ENCODE assay signal across 24 cellular contexts in genomic region chr21:21436012-21436545, GRCh38.
DNase-seq lines count a peak whose midpoint lies in the region; ATAC-seq and TF ChIP-seq lines count a peak whose summit lies in the region.
"Had no signal": no experiment of that assay in that cellular context is flagged by ENCODE, and none has a peak within 500 bp of the region (broad histone marks: within the 10 kb centered on the region; RNA-seq: fewer than 3 reads in every experiment).

No MANE protein-coding gene starts in this region.

- peak overlapping the region in 4 of 5 donors; percentile 43 to 79 (median 62) for H3K27ac ChIP-seq in adrenal gland
- H3K27ac ChIP-seq: BLaER1, esophagus squamous epithelium, KMS-11, psoas muscle, spleen had no signal

- no peak overlapping the region for H3K27ac Mint-ChIP-seq in HFFc6
- H3K27ac Mint-ChIP-seq: activated CD8-positive, alpha-beta memory T cell treated with anti-CD3 and anti-CD28 coated beads, Interleukin-2, amount 10 ng/mL, durations not matched to agents 7 days and 5 days; activated naive CD8-positive, alpha-beta T cell treated with anti-CD3 and anti-CD28 coated beads, Interleukin-2, amount 50 U/mL, for 24 hours; activated T-helper 2 cell treated with anti-CD3 and anti-CD28 coated beads, Interferon-gamma antibody, Interleukin-2, Interleukin-4, amounts not matched to agents 10 μg/mL and 5 μg/mL and 100 μg/mL, durations not matched to agents 14 hours and 24 hours and 36 hours; nephron had no signal

- H3K36me3 ChIP-seq in adrenal gland (replicated peaks in 1 of 2) (no peaks in the 10 kb centered on the region), skeletal muscle satellite cell (ENCODE audit: insufficient read depth, low read length) (no peaks in the 10 kb centered on the region)
- H3K36me3 ChIP-seq: BLaER1, esophagus squamous epithelium, spleen had no signal

- H3K4me1 ChIP-seq in adrenal gland (replicated peaks in 1 of 2) (peaks cover 0 to 4% of the 10 kb centered on the region in 2 donors), skeletal muscle satellite cell (ENCODE audit: control insufficient read depth, insufficient read depth, low read length) (no peaks in the 10 kb centered on the region)
- H3K4me1 ChIP-seq: BLaER1, esophagus squamous epithelium, psoas muscle, spleen had no signal

- no peak for ATAC-seq in GM21786 (IDR thresholded peaks at IDR 0.05; ENCODE audit: unreplicated experiment)
- ATAC-seq in HG03159 (IDR thresholded peaks at IDR 0.05; ENCODE audit: unreplicated experiment), result no peak
- ATAC-seq: activated CD8-positive, alpha-beta memory T cell treated with anti-CD3 and anti-CD28 coated beads, Interleukin-2, amount 10 ng/mL, durations not matched to agents 7 days and 5 days; activated naive CD8-positive, alpha-beta T cell treated with anti-CD3 and anti-CD28 coated beads, Interleukin-2, amount 50 U/mL, for 24 hours; psoas muscle had no signal

- intact Hi-C loops in adrenal gland (cut with DNase I), result no loop called here

- peaks cover 28% of the 10 kb centered on the region for H3K4me1 Mint-ChIP-seq in HFFc6 (ENCODE audit: low read depth)
- H3K4me1 Mint-ChIP-seq: activated CD8-positive, alpha-beta memory T cell treated with anti-CD3 and anti-CD28 coated beads, Interleukin-2, amount 10 ng/mL, durations not matched to agents 7 days and 5 days; activated naive CD8-positive, alpha-beta T cell treated with anti-CD3 and anti-CD28 coated beads, Interleukin-2, amount 50 U/mL, for 24 hours; central memory CD8-positive, alpha-beta T cell; nephron had no signal

- peak overlapping the region; percentile 45; the same call in 1 of the 2 replicates for H3K4me3 Mint-ChIP-seq in HFFc6
- H3K4me3 Mint-ChIP-seq: activated CD8-positive, alpha-beta memory T cell treated with anti-CD3 and anti-CD28 coated beads, Interleukin-2, amount 10 ng/mL, durations not matched to agents 7 days and 5 days; activated naive CD8-positive, alpha-beta T cell treated with anti-CD3 and anti-CD28 coated beads, Interleukin-2, amount 50 U/mL, for 24 hours; central memory CD8-positive, alpha-beta T cell; nephron had no signal

- H3K9me3 Mint-ChIP-seq in HFFc6, result no peaks in the 10 kb centered on the region
- H3K9me3 Mint-ChIP-seq: nephron had no signal

- H3K27me3 ChIP-seq in adrenal gland, result no peaks in the 10 kb centered on the region
- H3K27me3 ChIP-seq in skeletal muscle satellite cell (ENCODE audit: control insufficient read depth, insufficient read depth, low read length), result no peaks in the 10 kb centered on the region
- H3K27me3 ChIP-seq: BLaER1, esophagus squamous epithelium, spleen had no signal

- TF ChIP-seq POLR2A in adrenal gland (IDR thresholded peaks at IDR 0.05), result no peak

- 18 to 30% (median 25%) methylated on average over 1 of the region's 1 CpG for WGBS in adrenal gland, 4 donors

- CTCF ChIA-PET in HEK293T (lab: Yijun Ruan, JAX), result no interaction called here

- no peaks in the 10 kb centered on the region for H3K27me3 Mint-ChIP-seq in HFFc6 (ENCODE audit: insufficient read depth)
- H3K27me3 Mint-ChIP-seq: activated CD8-positive, alpha-beta memory T cell treated with anti-CD3 and anti-CD28 coated beads, Interleukin-2, amount 10 ng/mL, durations not matched to agents 7 days and 5 days; activated naive CD8-positive, alpha-beta T cell treated with anti-CD3 and anti-CD28 coated beads, Interleukin-2, amount 50 U/mL, for 24 hours; central memory CD8-positive, alpha-beta T cell had no signal

- H3K36me3 Mint-ChIP-seq in HFFc6 (ENCODE audit: low read depth), result no peaks in the 10 kb centered on the region
- H3K36me3 Mint-ChIP-seq: activated CD8-positive, alpha-beta memory T cell treated with anti-CD3 and anti-CD28 coated beads, Interleukin-2, amount 10 ng/mL, durations not matched to agents 7 days and 5 days had no signal

- H3K9ac ChIP-seq in skeletal muscle satellite cell (ENCODE audit: low read depth, low read length), result no peak overlapping the region
- H3K9ac ChIP-seq: BLaER1, KMS-11 had no signal

- no peak for TF ChIP-seq CTCF in HFFc6 (IDR thresholded peaks at IDR 0.05)
- no peak for TF ChIP-seq CTCF in adrenal gland (IDR thresholded peaks at IDR 0.05)

- POLR2A ChIA-PET in HEK293T (lab: Yijun Ruan, JAX), result no interaction called here

- DNase-seq in HFFc6 (no peak), adrenal gland (peak in 1 of 7 donors; percentile 31), fibroblast of the conjunctiva (ENCODE audit: low read depth) (peak; percentile 18), activated gamma-delta T cell (lab: John Stamatoyannopoulos, UW) (no peak), HEK293T (ENCODE audit: extremely low spot score) (no peak)
- DNase-seq: activated CD8-positive, alpha-beta memory T cell treated with anti-CD3 and anti-CD28 coated beads, Interleukin-2, amount 10 ng/mL, durations not matched to agents 7 days and 5 days; activated naive CD8-positive, alpha-beta T cell treated with anti-CD3 and anti-CD28 coated beads, Interleukin-2, amount 50 U/mL, for 24 hours; effector CD8-positive, alpha-beta T cell; esophagus squamous epithelium; kidney; NCI-H1092 treated with DMSO at 0.1 percent for 48 hours; NCI-H2081; NCI-H446 treated with DMSO at 0.1 percent for 48 hours; psoas muscle; spleen; SW 1271 had no signal

- peak overlapping the region; percentile 58 for H3K4me2 ChIP-seq in skeletal muscle satellite cell (ENCODE audit: low read length)
- H3K4me2 ChIP-seq: BLaER1, KMS-11 had no signal

- H3K9me3 ChIP-seq in adrenal gland (replicated peaks in 1 of 3), result no peaks in the 10 kb centered on the region
- no peaks in the 10 kb centered on the region for H3K9me3 ChIP-seq in skeletal muscle satellite cell (replicated peaks; ENCODE audit: low read length)
- H3K9me3 ChIP-seq: BLaER1, psoas muscle had no signal

- H3K4me3 ChIP-seq in adrenal gland (peak overlapping the region in 2 of 4 donors; percentile 14 to 18), skeletal muscle satellite cell (ENCODE audit: low read length) (no peak overlapping the region)
- H3K4me3 ChIP-seq: BLaER1, esophagus squamous epithelium, psoas muscle, spleen had no signal

TF ChIP-seq in HEK293T, 16 proteins besides CTCF, POLR2A, EP300 and RAD21:
- TF ChIP-seq FOXK2 (IDR thresholded peaks at IDR 0.05) (no peak), FOXA1 (IDR thresholded peaks at IDR 0.05) (no peak), TARDBP (IDR thresholded peaks at IDR 0.05) (no peak), BHLHE40 (IDR thresholded peaks at IDR 0.05; ENCODE audit: borderline replicate concordance) (no peak), SP1 (IDR thresholded peaks at IDR 0.05) (no peak), HDGF (IDR thresholded peaks at IDR 0.05; ENCODE audit: borderline replicate concordance) (no peak), CTBP1 (IDR thresholded peaks at IDR 0.05; ENCODE audit: borderline replicate concordance) (no peak), SUZ12 (IDR thresholded peaks at IDR 0.05) (no peak), ARNT (IDR thresholded peaks at IDR 0.05) (no peak), L3MBTL2 (conservative IDR thresholded peaks at IDR 0.05) (no peak), LEF1 (IDR thresholded peaks at IDR 0.05; ENCODE audit: borderline replicate concordance) (no peak), ELF4 (IDR thresholded peaks at IDR 0.05) (no peak), FOXM1 (IDR thresholded peaks at IDR 0.05; ENCODE audit: borderline replicate concordance) (no peak), PKNOX1 (IDR thresholded peaks at IDR 0.05) (no peak), ZNF384 (IDR thresholded peaks at IDR 0.05) (no peak), NFRKB (IDR thresholded peaks at IDR 0.05) (no peak)
